ENCODE assay signal across 14 cellular contexts in genomic region chr10:77501846-77502251, GRCh38.
DNase-seq lines count a peak whose midpoint lies in the region; ATAC-seq, FAIRE-seq and TF ChIP-seq lines count a peak whose summit lies in the region.
"Had no signal": no experiment of that assay in that cellular context is flagged by ENCODE, and none has a peak within 500 bp of the region (broad histone marks: within the 10 kb centered on the region; RNA-seq: fewer than 3 reads in every experiment).

No MANE protein-coding gene starts in this region.

- H3K27ac ChIP-seq in A549 = peak overlapping the region; percentile 60 to 84
- no peak overlapping the region for H3K27ac ChIP-seq in HEK293 (ENCODE audit: extremely low read depth, low read depth, low read length)
- H3K27ac ChIP-seq in GM12878 (ENCODE audit: control insufficient read depth, insufficient read depth) = no peak overlapping the region
- H3K27ac ChIP-seq in MM.1S (ENCODE audit: low read length) = no peak overlapping the region
- H3K27ac ChIP-seq: spleen had no signal

- no peak for TF ChIP-seq EP300 in A549 (IDR thresholded peaks at IDR 0.05)
- TF ChIP-seq EP300 in GM12878 (IDR thresholded peaks at IDR 0.05; ENCODE audit: borderline replicate concordance in 1 of 2, control insufficient read depth in 1 of 2, low read depth in 2 of 2, low read length in 2 of 2) = no peak

- BruUV-seq in GM12878 (replicated peaks; lab: Mats Ljungman, UMichigan) = no TSS peak

- H3K27ac Mint-ChIP-seq in mesothelial cell of epicardium = peak overlapping the region; percentile 57
- H3K27ac Mint-ChIP-seq: activated T-helper 1 cell treated with anti-CD3 and anti-CD28 coated beads, Interleukin-12 subunit alpha, Interleukin-12 subunit beta, Interleukin-2, Interleukin-4 antibody, amounts not matched to agents 30 ng/mL and 10 ng/mL and 1 ng/mL, durations not matched to agents 14 hours and 24 hours and 36 hours had no signal

- H3K4me2 ChIP-seq in A549 = peak overlapping the region; percentile 64
- H3K4me2 ChIP-seq in GM12878 (ENCODE audit: control insufficient read depth, insufficient read depth) = no peak overlapping the region
- H3K4me2 ChIP-seq in MM.1S (ENCODE audit: low read depth, low read length) = no peak overlapping the region

- TF ChIP-seq POLR2A in A549 (IDR thresholded peaks at IDR 0.05; ENCODE audit: low read length) (no peak), GM12878 (IDR thresholded peaks at IDR 0.05; ENCODE audit: low read depth, low read length) (no peak), lower leg skin (IDR thresholded peaks at IDR 0.05) (no peak)

- FAIRE-seq in A549 (lab: Jason Lieb, UNC) (no peak), GM12878 (lab: Jason Lieb, UNC) (no peak)

- no peaks in the 10 kb centered on the region for H3K9me3 Mint-ChIP-seq in mesothelial cell of epicardium
- H3K9me3 Mint-ChIP-seq: activated T-helper 1 cell treated with anti-CD3 and anti-CD28 coated beads, Interleukin-12 subunit alpha, Interleukin-12 subunit beta, Interleukin-2, Interleukin-4 antibody, amounts not matched to agents 30 ng/mL and 10 ng/mL and 1 ng/mL, durations not matched to agents 14 hours and 24 hours and 36 hours had no signal

- H3K4me3 Mint-ChIP-seq in mesothelial cell of epicardium = no peak overlapping the region
- H3K4me3 Mint-ChIP-seq: activated T-helper 1 cell treated with anti-CD3 and anti-CD28 coated beads, Interleukin-12 subunit alpha, Interleukin-12 subunit beta, Interleukin-2, Interleukin-4 antibody, amounts not matched to agents 30 ng/mL and 10 ng/mL and 1 ng/mL, durations not matched to agents 14 hours and 24 hours and 36 hours had no signal

- no peak for TF ChIP-seq CTCF in A549 (IDR thresholded peaks at IDR 0.05)
- no peak for TF ChIP-seq CTCF in HEK293 (tag by site-specific recombination; IDR thresholded peaks at IDR 0.05)
- TF ChIP-seq CTCF in GM12878 (IDR thresholded peaks at IDR 0.05 in 2 of 3, conservative IDR thresholded peaks at IDR 0.05 in 1 of 3; ENCODE audit: control insufficient read depth in 2 of 3, extremely low read depth in 1 of 3, insufficient read depth in 1 of 3, low read depth in 3 of 3, low read length in 3 of 3) = no peak
- no peak for TF ChIP-seq CTCF in mesothelial cell of epicardium (IDR thresholded peaks at IDR 0.05; ENCODE audit: unreplicated experiment)
- TF ChIP-seq CTCF in lower leg skin (IDR thresholded peaks at IDR 0.05) = no peak
- no peak for TF ChIP-seq CTCF in MM.1S (IDR thresholded peaks at IDR 0.05; ENCODE audit: low read length)

- TF ChIP-seq RAD21 in A549 (conservative IDR thresholded peaks at IDR 0.05 in 1 of 2, IDR thresholded peaks at IDR 0.05 in 1 of 2) = no peak
- peak; percentile 30; the same call in 1 of the 2 replicates for TF ChIP-seq RAD21 in GM12878 (IDR thresholded peaks at IDR 0.05; ENCODE audit: insufficient read depth, low read depth, low read length)

- no peak overlapping the region for H2AFZ ChIP-seq in GM12878 (ENCODE audit: control insufficient read depth, low read depth, low read length)
- no peak overlapping the region for H2AFZ ChIP-seq in MM.1S (ENCODE audit: low read length)

- H3K36me3 Mint-ChIP-seq in mesothelial cell of epicardium = no peaks in the 10 kb centered on the region

- H3K4me3 ChIP-seq in A549 = no peak overlapping the region
- no peak overlapping the region for H3K4me3 ChIP-seq in HEK293 (ENCODE audit: low read depth, low read length)
- H3K4me3 ChIP-seq in GM12878 = no peak overlapping the region
- H3K4me3 ChIP-seq in lower leg skin (ENCODE audit: low read depth, poor library complexity, severe bottlenecking) = no peak overlapping the region
- no peak overlapping the region for H3K4me3 ChIP-seq in MM.1S (ENCODE audit: low read length)
- H3K4me3 ChIP-seq: spleen, transverse colon had no signal

- WGBS in A549 (ENCODE audit: missing lambda C conversion rate) = 38% methylated on average over 4 of the region's 4 CpGs
- WGBS in GM12878 (ENCODE audit: insufficient coverage, insufficient replicate concordance, low lambda C conversion rate, missing lambda C conversion rate) = 5% methylated on average over 4 of the region's 4 CpGs
- WGBS in lower leg skin, 2 donors = 61 to 65% methylated on average over 4 of the region's 4 CpGs

- no peak for ATAC-seq in A549
- peak; percentile 54 for ATAC-seq in GM12878
- no peak for ATAC-seq in HG02973 (IDR thresholded peaks at IDR 0.05; ENCODE audit: unreplicated experiment)

- CTCF ChIA-PET in A549 (lab: Yijun Ruan, JAX) (interaction anchor here (0.6 to 2.1 kb wide), 9 partner anchors 10 to 328 kb away, joined by 3 to 9 read pairs (median 3); no protein-coding TSS in a partner anchor), HEK293 (lab: Yijun Ruan, JAX) (interaction anchor here (0.9 to 1.8 kb wide), 2 partner anchors 140 to 144 kb away, joined by 4 read pairs; no protein-coding TSS in a partner anchor), GM12878 (lab: Yijun Ruan, JAX) (interaction anchor here (1.0 to 3.9 kb wide), 12 partner anchors 9 to 336 kb away, joined by 3 to 29 read pairs (median 6); no protein-coding TSS in a partner anchor)

- H3K4me1 ChIP-seq in A549 (peaks cover 67% of the 10 kb centered on the region), HEK293 (ENCODE audit: control insufficient read depth, insufficient read depth, low read length) (no peaks in the 10 kb centered on the region; the same call in 1 of the 2 replicates), GM12878 (ENCODE audit: control insufficient read depth, insufficient read depth, low read length) (peaks cover 11% of the 10 kb centered on the region), MM.1S (ENCODE audit: low read length) (no peaks in the 10 kb centered on the region)
- H3K4me1 ChIP-seq: spleen had no signal

- no peaks in the 10 kb centered on the region for H3K79me2 ChIP-seq in GM12878 (ENCODE audit: control insufficient read depth, insufficient read depth, low read length)
- no peaks in the 10 kb centered on the region for H3K79me2 ChIP-seq in MM.1S (ENCODE audit: low read length)

- no peaks in the 10 kb centered on the region for H4K20me1 ChIP-seq in GM12878 (ENCODE audit: control insufficient read depth, insufficient read depth)
- H4K20me1 ChIP-seq in MM.1S (ENCODE audit: insufficient read depth, low read length) = no peaks in the 10 kb centered on the region

- RAD21 ChIA-PET in GM12878 (lab: Charles Lee; ENCODE audit: unreplicated experiment) = interaction anchor here (0.6 to 4.7 kb wide), 16 partner anchors 9 to 210 kb away, joined by 3 to 33 read pairs (median 4); partner anchors contain the start of gene KCNMA1

- H3K36me3 ChIP-seq in HEK293 (ENCODE audit: control insufficient read depth in 2 of 2, insufficient read depth in 1 of 2, low read length in 2 of 2) (no peaks in the 10 kb centered on the region), GM12878 (ENCODE audit: control insufficient read depth in 2 of 2, insufficient read depth in 2 of 2, low read length in 1 of 2) (no peaks in the 10 kb centered on the region), MM.1S (replicated peaks; ENCODE audit: insufficient read depth, low read length) (no peaks in the 10 kb centered on the region)
- H3K36me3 ChIP-seq: spleen, transverse colon had no signal

- H3K27me3 Mint-ChIP-seq in mesothelial cell of epicardium (ENCODE audit: low read depth) = no peaks in the 10 kb centered on the region

- H3K27me3 ChIP-seq in GM12878 (replicated peaks in 1 of 2; ENCODE audit: control insufficient read depth in 2 of 2, insufficient read depth in 2 of 2, low read length in 1 of 2) = no peaks in the 10 kb centered on the region
- no peaks in the 10 kb centered on the region for H3K27me3 ChIP-seq in MM.1S (replicated peaks; ENCODE audit: insufficient read depth, low read length)
- H3K27me3 ChIP-seq: transverse colon had no signal

- no peaks in the 10 kb centered on the region for H3K9me2 ChIP-seq in MM.1S (replicated peaks; ENCODE audit: insufficient read depth, low read length)

- no peaks in the 10 kb centered on the region for H3F3A ChIP-seq in MM.1S (ENCODE audit: insufficient read depth, low read length)

- DNase-seq in A549 (ENCODE audit: low read depth in 1 of 2, low spot score in 1 of 2) (no peak), GM12878 (ENCODE audit: low read depth, low spot score) (no peak), mesothelial cell of epicardium (ENCODE audit: low spot score in 2 of 2, unreplicated experiment in 2 of 2) (no peak), T1000 (lab: John Stamatoyannopoulos, UW) (no peak), lower leg skin (ENCODE audit: low spot score in 2 of 2) (no peak), MM.1S (no peak)
- DNase-seq: activated CD4-positive, alpha-beta T cell treated with anti-CD3 and anti-CD28 coated beads for 1 hour; DMS153; hippocampal formation; spleen; transverse colon had no signal

- in situ Hi-C loops in GM12878 (cut with MboI) = no loop called here

- SMC1A ChIA-PET in GM12878 (lab: Charles Lee; ENCODE audit: uncharacterized antibody, unreplicated experiment) = interaction anchor here (0.6 to 8.3 kb wide), 19 partner anchors 10 to 210 kb away, joined by 3 to 74 read pairs (median 6); partner anchors contain the start of gene KCNMA1

- intact Hi-C loops in GM12878 (cut with micrococcal nuclease; ENCODE audit: unreplicated experiment) = loop anchor here (2.0 kb wide), 1 partner anchor 209 kb away; no protein-coding TSS in a partner anchor
- intact Hi-C loops in lower leg skin (cut with DNase I; ENCODE audit: low total_unique reads) = no loop called here

- H3K4me1 Mint-ChIP-seq in mesothelial cell of epicardium = peaks cover 50% of the 10 kb centered on the region

- H3K9ac ChIP-seq in GM12878 (ENCODE audit: control insufficient read depth, insufficient read depth, low read length) (no peak overlapping the region), MM.1S (ENCODE audit: low read length) (no peak overlapping the region)

- H3K9me3 ChIP-seq in A549 (no peaks in the 10 kb centered on the region), HEK293 (ENCODE audit: control insufficient read depth, insufficient read depth, low read depth, low read length) (no peaks in the 10 kb centered on the region), GM12878 (replicated peaks; ENCODE audit: control insufficient read depth, insufficient read depth, low read length) (no peaks in the 10 kb centered on the region), MM.1S (replicated peaks; ENCODE audit: insufficient read depth, low read length) (no peaks in the 10 kb centered on the region)
- H3K9me3 ChIP-seq: spleen, transverse colon had no signal

- POLR2A ChIA-PET in A549 (lab: Yijun Ruan, JAX) = interaction anchor here (1.4 kb wide), 1 partner anchor 30 kb away, joined by 3 read pairs; no protein-coding TSS in a partner anchor
- POLR2A ChIA-PET in HEK293 (lab: Yijun Ruan, JAX) = no interaction called here
- POLR2A ChIA-PET in GM12878 (lab: Charles Lee) = interaction anchor here (1.2 to 2.3 kb wide), 5 partner anchors 9 to 132 kb away, joined by 3 to 8 read pairs (median 7); no protein-coding TSS in a partner anchor

TF ChIP-seq in A549, 52 proteins besides CTCF, POLR2A, EP300 and RAD21 (continues in another document):
- no peak for TF ChIP-seq HOXA7 (CRISPR knock-in tag; IDR thresholded peaks at IDR 0.05)

TF ChIP-seq in HEK293, 187 proteins besides CTCF, POLR2A, EP300 and RAD21 (continues in another document):
- TF ChIP-seq ZNF830 (tag by site-specific recombination; IDR thresholded peaks at IDR 0.05; ENCODE audit: low read depth) (no peak), ZNF366 (tag by site-specific recombination; conservative IDR thresholded peaks at IDR 0.05) (no peak)

Comparison
In these comparisons a context has a peak if more than half of its experiments do, and no peak if none do; other contexts are left out.
1. H3K27ac ChIP-seq: peak in A549 (2 of 2); none in HEK293 (single experiment), GM12878 (single experiment) and MM.1S (single experiment).